ENCODE assay signal across 28 cellular contexts in the genomic region with DNA sequence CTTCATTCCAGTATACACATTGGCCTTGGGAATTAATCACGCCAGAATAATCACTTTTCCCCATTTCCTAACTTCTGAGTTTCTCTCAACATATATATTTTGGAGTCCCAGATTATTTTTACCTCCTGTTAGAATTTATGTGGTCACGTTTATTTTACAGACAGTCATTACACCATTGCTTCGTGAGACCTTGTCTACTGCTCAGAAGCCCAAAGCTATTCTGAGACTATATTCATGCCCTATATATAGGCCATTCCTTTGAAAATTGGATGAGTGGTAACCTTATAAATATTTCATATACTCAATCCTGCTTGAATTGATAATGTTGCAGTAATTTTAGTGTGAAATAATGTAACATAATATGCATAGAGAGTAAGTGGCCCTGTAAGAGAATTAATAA.
"Had no signal": no experiment of that assay in that cellular context is flagged by ENCODE, and none has a peak within 500 bp of the region (broad histone marks: within the 10 kb centered on the region; RNA-seq: fewer than 3 reads in every experiment).

No MANE protein-coding gene starts in this region.

- H3K4me3 ChIP-seq: neural progenitor cell, ovary, psoas muscle, right lobe of liver, sigmoid colon, skin epidermis, stomach, thoracic aorta, thyroid gland, tibial nerve, upper lobe of left lung, vagina had no signal

- H2AFZ ChIP-seq: neural progenitor cell, parathyroid adenoma had no signal

- H3K4me1 ChIP-seq: parathyroid adenoma, psoas muscle, right lobe of liver, sigmoid colon, stomach, thyroid gland, upper lobe of left lung, vagina had no signal

- H3K36me3 Mint-ChIP-seq: natural killer cell; neural progenitor cell; stimulated activated effector memory CD8-positive, alpha-beta T cell treated with anti-CD3 and anti-CD28 coated beads, Interleukin-12 subunit alpha, Interleukin-12 subunit beta, amount 100 ng/mL, for 72 hours; stimulated activated naive B cell treated with anti-CD40 and anti-IgM and Interleukin-4, amounts not matched to agents 10 μg/mL and 1 μg/mL and 100 μg/mL, for 72 hours had no signal

- H3K27ac Mint-ChIP-seq: natural killer cell; neural progenitor cell; progenitor cell of endocrine pancreas; stimulated activated effector memory CD8-positive, alpha-beta T cell treated with anti-CD3 and anti-CD28 coated beads, Interleukin-12 subunit alpha, Interleukin-12 subunit beta, amount 100 ng/mL, for 72 hours; stimulated activated naive B cell treated with anti-CD40 and anti-IgM and Interleukin-4, amounts not matched to agents 10 μg/mL and 1 μg/mL and 100 μg/mL, for 72 hours; stimulated activated naive CD8-positive, alpha-beta T cell treated with anti-CD3 and anti-CD28 coated beads, Interleukin-15, Interleukin-2, amounts not matched to agents 100 ng/mL and 50 ng/mL, for 24 hours had no signal

- DNase-seq: natural killer cell; occipital lobe; ovary; posterior cingulate gyrus; psoas muscle; right cardiac atrium; right lobe of liver; sigmoid colon; stimulated activated CD4-positive, alpha-beta T cell treated with anti-CD3 and anti-CD28 coated beads, Interleukin-15, amount 100 ng/mL, for 24 hours; stimulated activated CD4-positive, alpha-beta T cell treated with anti-CD3 and anti-CD28 coated beads, Interleukin-2, amount 100 ng/mL, for 24 hours; stimulated activated CD4-positive, alpha-beta T cell treated with anti-CD3 and anti-CD28 coated beads, Interleukin-2, amount 100 ng/mL, for 48 hours; stimulated activated CD4-positive, alpha-beta T cell treated with anti-CD3 and anti-CD28 coated beads, Interleukin-4, amount 100 ng/mL, for 24 hours; stimulated activated naive B cell treated with anti-CD40 and anti-IgM and Interleukin-4, amounts not matched to agents 10 μg/mL and 1 μg/mL and 100 μg/mL, for 72 hours; stimulated activated naive CD4-positive, alpha-beta T cell treated with Interleukin-2 at 50 U/mL for 16 hours; stomach; thyroid gland; trophoblast cell; upper lobe of left lung had no signal

- H3K79me2 ChIP-seq: parathyroid adenoma had no signal

- H3K9me3 ChIP-seq: ovary, psoas muscle, right lobe of liver, sigmoid colon, stomach, thoracic aorta, thyroid gland, tibial nerve, upper lobe of left lung, vagina had no signal

- H3K27ac ChIP-seq: neural progenitor cell, ovary, parathyroid adenoma, psoas muscle, right lobe of liver, sigmoid colon, skin epidermis, stomach, thoracic aorta, thyroid gland, tibial nerve, upper lobe of left lung, vagina had no signal

- H3K4me2 ChIP-seq: neural progenitor cell had no signal

- H3K27me3 ChIP-seq: neural progenitor cell, ovary, right lobe of liver, sigmoid colon, stomach, thyroid gland, tibial nerve, upper lobe of left lung, vagina had no signal

- H3K36me3 ChIP-seq: neural progenitor cell, ovary, right lobe of liver, sigmoid colon, stomach, thoracic aorta, thyroid gland, tibial nerve, upper lobe of left lung, vagina had no signal

- H3K4me3 Mint-ChIP-seq: natural killer cell; nephron; neural progenitor cell; stimulated activated effector memory CD8-positive, alpha-beta T cell treated with anti-CD3 and anti-CD28 coated beads, Interleukin-12 subunit alpha, Interleukin-12 subunit beta, amount 100 ng/mL, for 72 hours; stimulated activated naive B cell treated with anti-CD40 and anti-IgM and Interleukin-4, amounts not matched to agents 10 μg/mL and 1 μg/mL and 100 μg/mL, for 72 hours; stimulated activated naive CD8-positive, alpha-beta T cell treated with anti-CD3 and anti-CD28 coated beads, Interleukin-15, Interleukin-2, amounts not matched to agents 100 ng/mL and 50 ng/mL, for 24 hours had no signal

- H3K4me1 Mint-ChIP-seq: stimulated activated effector memory CD8-positive, alpha-beta T cell treated with anti-CD3 and anti-CD28 coated beads, Interleukin-12 subunit alpha, Interleukin-12 subunit beta, amount 100 ng/mL, for 72 hours; stimulated activated naive B cell treated with anti-CD40 and anti-IgM and Interleukin-4, amounts not matched to agents 10 μg/mL and 1 μg/mL and 100 μg/mL, for 72 hours had no signal

- H3K27me3 Mint-ChIP-seq: progenitor cell of endocrine pancreas; stimulated activated naive B cell treated with anti-CD40 and anti-IgM and Interleukin-4, amounts not matched to agents 10 μg/mL and 1 μg/mL and 100 μg/mL, for 72 hours; stimulated activated naive CD8-positive, alpha-beta T cell treated with anti-CD3 and anti-CD28 coated beads, Interleukin-15, Interleukin-2, amounts not matched to agents 100 ng/mL and 50 ng/mL, for 24 hours had no signal

- H3K9me3 Mint-ChIP-seq: natural killer cell, nephron, neural progenitor cell had no signal

- H3K9ac ChIP-seq: neural progenitor cell, parathyroid adenoma had no signal
